ENCODE assay signal across 9 cellular contexts in genomic region chr12:118850244-118850825, GRCh38.
A peak's percentile ranks its signal among the peaks of the same experiment; 100 is the strongest.
DNase-seq lines count a peak whose midpoint lies in the region; ATAC-seq and TF ChIP-seq lines count a peak whose summit lies in the region.
"Had no signal": no experiment of that assay in that cellular context is flagged by ENCODE, and none has a peak within 500 bp of the region (broad histone marks: within the 10 kb centered on the region; RNA-seq: fewer than 3 reads in every experiment).

No MANE protein-coding gene starts in this region.

- H3K4me1 ChIP-seq in PC-9 (replicated peaks; ENCODE audit: insufficient read depth) = no peaks in the 10 kb centered on the region

- no peaks in the 10 kb centered on the region for H3K79me2 ChIP-seq in PC-9 (ENCODE audit: low read depth)

- H3K27ac ChIP-seq in AG04450 (ENCODE audit: low read depth, low read length) = no peak overlapping the region
- no peak overlapping the region for H3K27ac ChIP-seq in PC-9

- CTCF ChIA-PET in AG04450 (lab: Charles Lee) = interaction anchor here (0.6 kb wide), 1 partner anchor 50 kb away, joined by 3 read pairs; no protein-coding TSS in a partner anchor
- CTCF ChIA-PET in PC-9 (lab: Charles Lee) = no interaction called here

- DNase-seq in AG04450 (ENCODE audit: low read depth, low spot score) = no peak
- no peak for DNase-seq in PC-9
- no peak for DNase-seq in fibroblast of the aortic adventitia (ENCODE audit: low read depth)
- DNase-seq in NCI-H1048 (lab: John Stamatoyannopoulos, UW) = no peak
- no peak for DNase-seq in SHP77 (lab: John Stamatoyannopoulos, UW)
- DNase-seq in activated effector memory CD4-positive, alpha-beta T cell treated with anti-CD3 and anti-CD28 coated beads, Interleukin-2, amount 50 U/mL, for 16 hours = no peak

- H3F3A ChIP-seq in PC-9 (ENCODE audit: insufficient read depth, low read depth) = no peaks in the 10 kb centered on the region

- TF ChIP-seq CTCF in AG04450 (IDR thresholded peaks at IDR 0.05; ENCODE audit: low read depth, low read length) (peak; percentile 31), GM12873 (IDR thresholded peaks at IDR 0.05; ENCODE audit: insufficient read depth, low read depth, low read length, missing control alignments) (peak; percentile 91), PC-9 (conservative IDR thresholded peaks at IDR 0.05) (peak; percentile 77), fibroblast of the aortic adventitia (IDR thresholded peaks at IDR 0.05; ENCODE audit: insufficient read depth, low read length) (peak; percentile 55)

- H3K27me3 ChIP-seq in AG04450 (ENCODE audit: control insufficient read depth, insufficient read depth, low read length) = no peaks in the 10 kb centered on the region
- no peaks in the 10 kb centered on the region for H3K27me3 ChIP-seq in PC-9 (ENCODE audit: insufficient read depth, low read depth)

- H3K4me2 ChIP-seq in PC-9 = no peak overlapping the region

- POLR2A ChIA-PET in AG04450 (lab: Yijun Ruan, JAX) = no interaction called here
- POLR2A ChIA-PET in PC-9 (lab: Charles Lee; ENCODE audit: unreplicated experiment) = no interaction called here

- H3K9me3 ChIP-seq in AG04450 (ENCODE audit: control insufficient read depth, insufficient read depth, low read length) (peaks cover 7% of the 10 kb centered on the region), PC-9 (ENCODE audit: insufficient read depth, low read depth) (no peaks in the 10 kb centered on the region)

- H3K36me3 ChIP-seq in PC-9 (ENCODE audit: low read depth) = no peaks in the 10 kb centered on the region

- no peak for ATAC-seq in activated CD4-positive, CD25-positive, alpha-beta regulatory T cell treated with anti-CD3 and anti-CD28 coated beads, Interleukin-2, amount 50 U/mL, for 24 hours
- ATAC-seq: stimulated activated effector memory CD8-positive, alpha-beta T cell treated with anti-CD3 and anti-CD28 coated beads, Interleukin-12 subunit alpha, Interleukin-12 subunit beta, amount 100 ng/mL, for 72 hours had no signal

- H3K4me3 ChIP-seq in AG04450 (ENCODE audit: low read depth, low read length) = no peak overlapping the region
- no peak overlapping the region for H3K4me3 ChIP-seq in PC-9
- H3K4me3 ChIP-seq in fibroblast of the aortic adventitia (ENCODE audit: low read depth, low read length) = no peak overlapping the region

- H3K9me2 ChIP-seq in PC-9 (ENCODE audit: insufficient read depth) = no peaks in the 10 kb centered on the region

- BruUV-seq in PC-9 (replicated peaks; lab: Mats Ljungman, UMichigan) = no TSS peak

- H4K20me1 ChIP-seq in PC-9 (ENCODE audit: insufficient read depth) = no peaks in the 10 kb centered on the region

- no peak overlapping the region for H2AFZ ChIP-seq in PC-9

- intact Hi-C loops in PC-9 (cut with micrococcal nuclease; ENCODE audit: unreplicated experiment) = no loop called here

Comparison
In these comparisons a context has a peak if more than half of its experiments do, and no peak if none do; other contexts are left out.
1. CTCF ChIP-seq: peak in every context shown above with its lines; median percentile 91 in GM12873; 77 in PC-9; 55 in fibroblast of the aortic adventitia; 31 in AG04450.